Comparison of ENCODE assay signal across 30 cellular contexts in the genomic region with DNA sequence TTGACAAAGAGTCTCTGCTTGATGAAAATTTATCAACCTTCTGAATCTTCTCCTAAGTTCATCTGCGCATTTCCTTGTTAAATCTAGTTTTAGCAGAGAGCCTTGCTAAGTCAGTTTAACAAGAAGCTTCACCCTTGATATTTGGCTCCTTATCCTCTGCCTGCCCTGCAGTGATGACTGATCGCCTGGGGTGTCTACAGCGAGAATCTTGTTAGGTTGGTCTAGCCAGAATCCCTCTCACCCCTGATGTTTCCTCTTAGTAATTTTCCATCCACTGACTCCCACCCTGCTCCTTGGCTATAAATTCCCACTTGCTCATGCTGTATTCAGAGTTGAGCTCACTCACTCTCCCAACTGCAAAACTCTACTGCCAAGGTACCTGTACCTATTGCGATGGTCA.
"Had no signal": no experiment of that assay in that cellular context is flagged by ENCODE, and none has a peak within 500 bp of the region (broad histone marks: within the 10 kb centered on the region; RNA-seq: fewer than 3 reads in every experiment).

No MANE protein-coding gene starts in this region.

- H3K4me1 Mint-ChIP-seq: activated CD4-positive, alpha-beta T cell treated with anti-CD3 and anti-CD28 coated beads, Interleukin-2, amount 10 ng/mL, durations not matched to agents 7 days and 5 days had no signal

- H3K9me3 Mint-ChIP-seq: activated naive CD4-positive, alpha-beta T cell treated with anti-CD3 and anti-CD28 coated beads for 36 hours; activated T-helper 2 cell treated with anti-CD3 and anti-CD28 coated beads, Interferon-gamma antibody, Interleukin-2, Interleukin-4, amounts not matched to agents 10 μg/mL and 5 μg/mL and 100 μg/mL, durations not matched to agents 14 hours and 24 hours and 36 hours had no signal

- H3K9me3 ChIP-seq: adrenal gland, body of pancreas had no signal

- DNase-seq: activated CD4-positive, alpha-beta T cell treated with anti-CD3 and anti-CD28 coated beads, Interleukin-2, amount 10 ng/mL, durations not matched to agents 7 days and 5 days; activated CD4-positive, alpha-beta T cell treated with anti-CD3 and anti-CD28 coated beads, Interleukin-2, amount 50 U/mL, for 48 hours; activated CD8-positive, alpha-beta T cell treated with anti-CD3 and anti-CD28 coated beads, Interleukin-2, amount 10 ng/mL, durations not matched to agents 7 days and 5 days; activated gamma-delta T cell; activated naive CD4-positive, alpha-beta T cell treated with anti-CD3 and anti-CD28 coated beads for 36 hours; activated T-cell treated with anti-CD3 and anti-CD28 coated beads, Interleukin-2, amount 50 U/mL, for 24 hours; adrenal gland; body of pancreas; cerebellar nuclear complex; Karpas-422; NCI-H1105; NCI-H1417 treated with DMSO at 0.1 percent for 48 hours; NCI-H187 treated with DMSO at 0.1 percent for 48 hours; NCI-H2081; NCI-H2171 treated with DMSO at 0.1 percent for 48 hours; NCI-H2227 treated with DMSO at 0.1 percent for 48 hours; NCI-H446; NCI-H510A treated with DMSO at 0.1 percent for 48 hours; NCI-H526 treated with DMSO at 0.1 percent for 48 hours; NCI-H774; SIG-M5; SW 1271; T-helper 1 cell; T-helper 2 cell; T-helper 9 cell had no signal

- H3K4me1 ChIP-seq: adrenal gland, body of pancreas, breast epithelium had no signal

- H3K4me3 ChIP-seq: adrenal gland, body of pancreas, breast epithelium had no signal

- H3K36me3 Mint-ChIP-seq: activated naive CD4-positive, alpha-beta T cell treated with anti-CD3 and anti-CD28 coated beads, Interleukin-2, amount 50 U/mL, for 72 hours had no signal

- H3K27me3 ChIP-seq: adrenal gland, body of pancreas, breast epithelium had no signal

- H3K27ac Mint-ChIP-seq: activated CD4-positive, alpha-beta T cell treated with anti-CD3 and anti-CD28 coated beads, Interleukin-2, amount 10 ng/mL, durations not matched to agents 7 days and 5 days; activated CD8-positive, alpha-beta T cell treated with anti-CD3 and anti-CD28 coated beads, Interleukin-2, amount 10 ng/mL, durations not matched to agents 7 days and 5 days; activated naive CD4-positive, alpha-beta T cell treated with anti-CD3 and anti-CD28 coated beads for 36 hours; activated naive CD4-positive, alpha-beta T cell treated with anti-CD3 and anti-CD28 coated beads, Interleukin-2, amount 50 U/mL, for 72 hours; activated T-cell treated with anti-CD3 and anti-CD28 coated beads, Interleukin-2, amount 50 U/mL, for 24 hours; activated T-helper 2 cell treated with anti-CD3 and anti-CD28 coated beads, Interferon-gamma antibody, Interleukin-2, Interleukin-4, amounts not matched to agents 10 μg/mL and 5 μg/mL and 100 μg/mL, durations not matched to agents 14 hours and 24 hours and 36 hours had no signal

- ATAC-seq: activated CD8-positive, alpha-beta T cell treated with anti-CD3 and anti-CD28 coated beads, Interleukin-2, amount 10 ng/mL, durations not matched to agents 7 days and 5 days; activated naive CD4-positive, alpha-beta T cell treated with anti-CD3 and anti-CD28 coated beads, Interleukin-2, amount 50 U/mL, for 72 hours; body of pancreas; Right ventricle myocardium inferior had no signal

- H3K4me3 Mint-ChIP-seq: activated CD4-positive, alpha-beta T cell treated with anti-CD3 and anti-CD28 coated beads, Interleukin-2, amount 10 ng/mL, durations not matched to agents 7 days and 5 days; activated CD8-positive, alpha-beta T cell treated with anti-CD3 and anti-CD28 coated beads, Interleukin-2, amount 10 ng/mL, durations not matched to agents 7 days and 5 days; activated naive CD4-positive, alpha-beta T cell treated with anti-CD3 and anti-CD28 coated beads for 36 hours; activated T-cell treated with anti-CD3 and anti-CD28 coated beads, Interleukin-2, amount 50 U/mL, for 24 hours had no signal

- H3K27me3 Mint-ChIP-seq: activated CD4-positive, alpha-beta T cell treated with anti-CD3 and anti-CD28 coated beads, Interleukin-2, amount 10 ng/mL, durations not matched to agents 7 days and 5 days; activated T-cell treated with anti-CD3 and anti-CD28 coated beads, Interleukin-2, amount 50 U/mL, for 24 hours had no signal

- H3K27ac ChIP-seq: adrenal gland, body of pancreas, breast epithelium, RWPE1 had no signal

- H3K36me3 ChIP-seq: adrenal gland, breast epithelium had no signal
